Comparison of ENCODE assay signal across 1 cellular context in genomic region chr6:3364391-3364790, GRCh38.
TF ChIP-seq lines count a peak whose summit lies in the region.

No MANE protein-coding gene starts in this region.

TF ChIP-seq in HepG2, 621 proteins besides CTCF, POLR2A, EP300 and RAD21 (continued from another document):
- TF ChIP-seq, protein P1, sequence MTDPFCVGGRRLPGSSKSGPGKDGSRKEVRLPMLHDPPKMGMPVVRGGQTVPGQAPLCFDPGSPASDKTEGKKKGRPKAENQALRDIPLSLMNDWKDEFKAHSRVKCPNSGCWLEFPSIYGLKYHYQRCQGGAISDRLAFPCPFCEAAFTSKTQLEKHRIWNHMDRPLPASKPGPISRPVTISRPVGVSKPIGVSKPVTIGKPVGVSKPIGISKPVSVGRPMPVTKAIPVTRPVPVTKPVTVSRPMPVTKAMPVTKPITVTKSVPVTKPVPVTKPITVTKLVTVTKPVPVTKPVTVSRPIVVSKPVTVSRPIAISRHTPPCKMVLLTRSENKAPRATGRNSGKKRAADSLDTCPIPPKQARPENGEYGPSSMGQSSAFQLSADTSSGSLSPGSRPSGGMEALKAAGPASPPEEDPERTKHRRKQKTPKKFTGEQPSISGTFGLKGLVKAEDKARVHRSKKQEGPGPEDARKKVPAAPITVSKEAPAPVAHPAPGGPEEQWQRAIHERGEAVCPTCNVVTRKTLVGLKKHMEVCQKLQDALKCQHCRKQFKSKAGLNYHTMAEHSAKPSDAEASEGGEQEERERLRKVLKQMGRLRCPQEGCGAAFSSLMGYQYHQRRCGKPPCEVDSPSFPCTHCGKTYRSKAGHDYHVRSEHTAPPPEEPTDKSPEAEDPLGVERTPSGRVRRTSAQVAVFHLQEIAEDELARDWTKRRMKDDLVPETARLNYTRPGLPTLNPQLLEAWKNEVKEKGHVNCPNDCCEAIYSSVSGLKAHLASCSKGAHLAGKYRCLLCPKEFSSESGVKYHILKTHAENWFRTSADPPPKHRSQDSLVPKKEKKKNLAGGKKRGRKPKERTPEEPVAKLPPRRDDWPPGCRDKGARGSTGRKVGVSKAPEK (CRISPR knock-in tag; IDR thresholded peaks at IDR 0.05; ENCODE audit: borderline replicate concordance) = no peak
- TF ChIP-seq NCOA5 (CRISPR knock-in tag; IDR thresholded peaks at IDR 0.05) (no peak), ATAD3A (CRISPR knock-in tag; IDR thresholded peaks at IDR 0.05) (no peak), MAZ (IDR thresholded peaks at IDR 0.05; ENCODE audit: borderline replicate concordance, low read depth, low read length) (no peak), MAZ (CRISPR knock-in tag; IDR thresholded peaks at IDR 0.05; ENCODE audit: low read depth) (no peak), NFRKB (IDR thresholded peaks at IDR 0.05) (no peak), CREB1 (IDR thresholded peaks at IDR 0.05) (peak; percentile 84), CREB1 (CRISPR knock-in tag; IDR thresholded peaks at IDR 0.05) (peak; percentile 29; the same call in 1 of the 2 replicates), YEATS4 (CRISPR knock-in tag; IDR thresholded peaks at IDR 0.05; ENCODE audit: borderline replicate concordance) (no peak), ZNF572 (CRISPR knock-in tag; IDR thresholded peaks at IDR 0.05) (peak; percentile 66; the same call in 1 of the 2 replicates), KDM3A (CRISPR knock-in tag; IDR thresholded peaks at IDR 0.05; ENCODE audit: low read depth) (no peak), MAFG (CRISPR knock-in tag; IDR thresholded peaks at IDR 0.05) (no peak), ZBTB8A (CRISPR knock-in tag; IDR thresholded peaks at IDR 0.05; ENCODE audit: borderline replicate concordance, low read depth) (no peak), ATF7 (IDR thresholded peaks at IDR 0.05) (no peak; the same call in 1 of the 2 replicates), ATF7 (CRISPR knock-in tag; IDR thresholded peaks at IDR 0.05) (no peak), AGO2 (optimal IDR thresholded peaks at IDR 0.05; ENCODE audit: low read depth, low read length) (no peak), ZNF18 (CRISPR knock-in tag; IDR thresholded peaks at IDR 0.05; ENCODE audit: insufficient replicate concordance) (peak; percentile 81), ZBTB38 (CRISPR knock-in tag; IDR thresholded peaks at IDR 0.05) (peak; percentile 61; the same call in 1 of the 2 replicates), ETS1 (CRISPR knock-in tag; IDR thresholded peaks at IDR 0.05) (no peak), ZBTB21 (CRISPR knock-in tag; IDR thresholded peaks at IDR 0.05) (peak; percentile 86; the same call in 1 of the 2 replicates)
- TF ChIP-seq, protein P2, sequence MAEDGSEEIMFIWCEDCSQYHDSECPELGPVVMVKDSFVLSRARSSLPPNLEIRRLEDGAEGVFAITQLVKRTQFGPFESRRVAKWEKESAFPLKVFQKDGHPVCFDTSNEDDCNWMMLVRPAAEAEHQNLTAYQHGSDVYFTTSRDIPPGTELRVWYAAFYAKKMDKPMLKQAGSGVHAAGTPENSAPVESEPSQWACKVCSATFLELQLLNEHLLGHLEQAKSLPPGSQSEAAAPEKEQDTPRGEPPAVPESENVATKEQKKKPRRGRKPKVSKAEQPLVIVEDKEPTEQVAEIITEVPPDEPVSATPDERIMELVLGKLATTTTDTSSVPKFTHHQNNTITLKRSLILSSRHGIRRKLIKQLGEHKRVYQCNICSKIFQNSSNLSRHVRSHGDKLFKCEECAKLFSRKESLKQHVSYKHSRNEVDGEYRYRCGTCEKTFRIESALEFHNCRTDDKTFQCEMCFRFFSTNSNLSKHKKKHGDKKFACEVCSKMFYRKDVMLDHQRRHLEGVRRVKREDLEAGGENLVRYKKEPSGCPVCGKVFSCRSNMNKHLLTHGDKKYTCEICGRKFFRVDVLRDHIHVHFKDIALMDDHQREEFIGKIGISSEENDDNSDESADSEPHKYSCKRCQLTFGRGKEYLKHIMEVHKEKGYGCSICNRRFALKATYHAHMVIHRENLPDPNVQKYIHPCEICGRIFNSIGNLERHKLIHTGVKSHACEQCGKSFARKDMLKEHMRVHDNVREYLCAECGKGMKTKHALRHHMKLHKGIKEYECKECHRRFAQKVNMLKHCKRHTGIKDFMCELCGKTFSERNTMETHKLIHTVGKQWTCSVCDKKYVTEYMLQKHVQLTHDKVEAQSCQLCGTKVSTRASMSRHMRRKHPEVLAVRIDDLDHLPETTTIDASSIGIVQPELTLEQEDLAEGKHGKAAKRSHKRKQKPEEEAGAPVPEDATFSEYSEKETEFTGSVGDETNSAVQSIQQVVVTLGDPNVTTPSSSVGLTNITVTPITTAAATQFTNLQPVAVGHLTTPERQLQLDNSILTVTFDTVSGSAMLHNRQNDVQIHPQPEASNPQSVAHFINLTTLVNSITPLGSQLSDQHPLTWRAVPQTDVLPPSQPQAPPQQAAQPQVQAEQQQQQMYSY (CRISPR knock-in tag; IDR thresholded peaks at IDR 0.05) = no peak
TF ChIP-seq in HepG2: peak in this region for 18.
